In the genomic region with DNA sequence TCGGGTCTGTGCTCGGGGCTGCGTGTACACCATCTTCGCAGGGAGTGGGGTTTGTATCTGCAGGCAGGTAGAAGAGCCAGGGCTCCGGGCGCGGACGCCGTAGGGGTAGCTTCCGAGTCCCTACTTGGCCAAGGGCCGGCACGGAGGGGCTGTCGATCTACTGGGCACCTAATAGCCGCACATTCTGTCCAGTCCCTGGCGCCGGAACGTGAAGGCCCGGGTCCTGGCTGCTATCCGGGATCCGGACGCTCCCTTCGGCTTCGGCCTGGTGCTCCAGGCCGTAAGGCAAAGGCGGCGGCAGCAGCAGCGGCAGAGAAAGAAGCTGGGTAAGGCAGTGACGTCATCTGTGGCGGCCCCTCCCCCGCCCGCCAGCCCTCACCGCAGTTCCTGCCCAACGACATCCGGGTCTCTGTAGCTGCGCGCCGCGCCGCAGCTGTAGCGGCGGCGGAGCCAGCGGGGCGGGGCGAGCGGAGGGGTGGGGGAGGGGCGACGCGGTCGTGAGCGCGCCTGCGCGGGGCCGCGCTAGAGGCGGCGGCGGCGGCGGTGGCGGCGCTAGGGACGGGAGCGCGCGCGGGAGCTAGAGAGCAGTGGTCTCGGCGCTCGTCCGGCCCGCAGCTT, we compare ENCODE assay signal across 8 cellular contexts. TPM values are rescaled to one million over a fixed set of nuclear protein-coding genes. Genes with fewer than 3 reads are reported as not detected.
DNase-seq lines count a peak whose midpoint lies in the region; ATAC-seq and TF ChIP-seq lines count a peak whose summit lies in the region.

TSS of gene PPM1A (plus strand) at position 525 of the 618 bp plus-strand sequence. CDS start 33,483 bp downstream, outside the sequence.

- H3K4me3 Mint-ChIP-seq in CD14-positive monocyte: peak within 1 kb of the TSS; percentile 87 to 95

- peak within 1 kb of the TSS; percentile 100 for H3K9ac ChIP-seq in liver (ENCODE audit: low read depth in 1 of 2, low read length in 2 of 2)

- peak within 1 kb of the TSS; percentile 83 to 100 (median 85) for H3K4me3 ChIP-seq in liver (ENCODE audit: low read depth in 1 of 3, low read length in 3 of 3)

- WGBS in liver: under 1% methylated on average over 73 of the region's 73 CpGs

- H3K4me1 Mint-ChIP-seq in CD14-positive monocyte: peaks cover 51% of the 10 kb centered on the region

- H3K36me3 ChIP-seq in liver (ENCODE audit: control insufficient read depth in 4 of 4, insufficient read depth in 3 of 4, low read depth in 1 of 4, low read length in 3 of 4): no peaks in the 10 kb centered on the region

- no peaks in the 10 kb centered on the region for H3K27me3 ChIP-seq in liver (ENCODE audit: control insufficient read depth in 4 of 4, insufficient read depth in 4 of 4, low read length in 3 of 4)

- peak within 1 kb of the TSS; percentile 97 to 100 (median 99) for H3K27ac Mint-ChIP-seq in CD14-positive monocyte

- H3K4me1 ChIP-seq in liver (ENCODE audit: control insufficient read depth in 4 of 4, insufficient read depth in 4 of 4, low read length in 3 of 4): peaks cover 4 to 39% (median 28%) of the 10 kb centered on the region in 4 donors

- peaks cover 0 to 6% of the 10 kb centered on the region in 2 donors for H3K36me3 Mint-ChIP-seq in CD14-positive monocyte

- ATAC-seq in GM19397 (IDR thresholded peaks at IDR 0.05; ENCODE audit: unreplicated experiment) (peak; percentile 74), HG03565 (IDR thresholded peaks at IDR 0.05; ENCODE audit: unreplicated experiment) (peak; percentile 55)

- H3K27me3 Mint-ChIP-seq in CD14-positive monocyte (ENCODE audit: low read depth in 3 of 3): peaks cover 0 to 3% (median 1%) of the 10 kb centered on the region in 3 donors

- no peaks in the 10 kb centered on the region for H3K9me3 Mint-ChIP-seq in CD14-positive monocyte

- TF ChIP-seq RAD21 in liver (IDR thresholded peaks at IDR 0.05): no peak

- no peaks in the 10 kb centered on the region for H3K9me3 ChIP-seq in liver (ENCODE audit: control insufficient read depth in 4 of 4, low read length in 3 of 4)

- H3K27ac ChIP-seq in liver (ENCODE audit: low read depth in 1 of 2, low read length in 2 of 2): peak within 1 kb of the TSS; percentile 100

- intact Hi-C loops in CD14-positive monocyte (cut with micrococcal nuclease): loop anchor here (5.0 to 10.0 kb wide), 4 partner anchors 84 to 764 kb away; partner anchors contain the start of genes PCNX4 (in 2 of the 2), DHRS7 (in 1 of the 2), JKAMP (in 1 of the 2) and L3HYPDH (in 1 of the 2)

- TF ChIP-seq CTCF in CD14-positive monocyte (IDR thresholded peaks at IDR 0.05) (no peak), liver (IDR thresholded peaks at IDR 0.05; ENCODE audit: low read depth, low read length, missing input control) (no peak)

- DNase-seq in CD14-positive monocyte (ENCODE audit: low spot score) (peak; percentile 94), NCI-H82 (lab: John Stamatoyannopoulos, UW) (peak; percentile 95), dermis microvascular lymphatic vessel endothelial cell (ENCODE audit: low read depth in 2 of 2) (peak; percentile 85 to 96)
- DNase-seq in activated CD4-positive, alpha-beta T cell treated with anti-CD3 and anti-CD28 coated beads, Interleukin-2, amount 50 U/mL, for 48 hours: peak; percentile 93 to 94
- DNase-seq in stimulated activated CD4-positive, alpha-beta T cell treated with anti-CD3 and anti-CD28 coated beads, Interleukin-4, amount 100 ng/mL, for 1 hour: peak; percentile 96

TF ChIP-seq in liver, 16 proteins besides CTCF, POLR2A, EP300 and RAD21:
- TF ChIP-seq HNF4A (conservative IDR thresholded peaks at IDR 0.05): no peak
- peak; percentile 69 to 74 for TF ChIP-seq JUND (IDR thresholded peaks at IDR 0.05)
- TF ChIP-seq YY1 (IDR thresholded peaks at IDR 0.05): no peak
- peak in 1 of 2 donors; percentile 55 for TF ChIP-seq GABPA (IDR thresholded peaks at IDR 0.05 in 1 of 2, conservative IDR thresholded peaks at IDR 0.05 in 1 of 2)
- no peak for TF ChIP-seq FOXA1 (IDR thresholded peaks at IDR 0.05)
- TF ChIP-seq NR2F2 (IDR thresholded peaks at IDR 0.05): no peak
- peak; percentile 90 for TF ChIP-seq REST (IDR thresholded peaks at IDR 0.05)
- no peak for TF ChIP-seq FOXA2 (IDR thresholded peaks at IDR 0.05)
- no peak for TF ChIP-seq HNF4G (IDR thresholded peaks at IDR 0.05)
- no peak for TF ChIP-seq RXRA (IDR thresholded peaks at IDR 0.05)
- no peak for TF ChIP-seq SP1 (IDR thresholded peaks at IDR 0.05)
- TF ChIP-seq MAX (IDR thresholded peaks at IDR 0.05): no peak
- TF ChIP-seq, protein P1, sequence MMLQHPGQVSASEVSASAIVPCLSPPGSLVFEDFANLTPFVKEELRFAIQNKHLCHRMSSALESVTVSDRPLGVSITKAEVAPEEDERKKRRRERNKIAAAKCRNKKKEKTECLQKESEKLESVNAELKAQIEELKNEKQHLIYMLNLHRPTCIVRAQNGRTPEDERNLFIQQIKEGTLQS (IDR thresholded peaks at IDR 0.05): no peak
- TF ChIP-seq ZBTB33 (IDR thresholded peaks at IDR 0.05): no peak

RNA-seq across cellular contexts. Expression of gene PPM1A, which starts in this region (rescaled TPM):
- polyA plus RNA-seq in CD14-positive monocyte (10 to 100 TPM; 18.4 to 21.5 TPM), liver (10 to 100 TPM; 23.0 to 25.8 TPM)
- total RNA-seq in dermis microvascular lymphatic vessel endothelial cell (10.1 and 13.8 TPM in 2 replicates), liver (10 to 100 TPM; 33.2 to 43.2 TPM)

Comparison
In these comparisons a context has a peak if more than half of its experiments do, and no peak if none do; other contexts are left out.
1. Peak in every context shown above with its lines: DNase-seq, ATAC-seq, H3K4me3 ChIP-seq and H3K27ac ChIP-seq.